18 cellular contexts compared by ENCODE assay signal in the genomic region with DNA sequence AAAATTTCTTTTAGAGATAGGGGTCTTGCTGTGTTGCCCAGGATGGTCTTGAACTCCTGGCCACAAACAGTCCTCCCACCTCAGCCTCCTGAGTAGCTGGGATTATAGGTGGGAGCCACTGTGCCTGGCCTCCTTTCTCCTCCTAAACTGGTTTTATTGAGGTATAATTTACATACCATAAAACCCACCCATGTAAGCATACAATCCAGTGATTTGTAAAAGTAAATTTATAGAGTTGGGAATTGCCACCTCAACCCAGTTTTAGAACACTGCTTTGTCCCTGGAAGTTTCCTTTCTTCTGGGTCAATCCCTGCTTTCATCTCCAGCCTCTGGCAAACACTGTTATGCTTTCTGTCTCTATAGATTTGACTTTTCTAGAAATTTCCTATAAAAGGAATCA.
"Had no signal": no experiment of that assay in that cellular context is flagged by ENCODE, and none has a peak within 500 bp of the region (broad histone marks: within the 10 kb centered on the region; RNA-seq: fewer than 3 reads in every experiment).

No MANE protein-coding gene starts in this region.

- H3K4me3 ChIP-seq: coronary artery, dorsolateral prefrontal cortex, esophagus muscularis mucosa, gastroesophageal sphincter, heart left ventricle, left lung, lower lobe of right lung had no signal

- H3K27me3 ChIP-seq: dorsolateral prefrontal cortex, esophagus muscularis mucosa, foreskin keratinocyte, gastroesophageal sphincter, heart left ventricle, left lung had no signal

- H3K36me3 ChIP-seq: esophagus muscularis mucosa, heart left ventricle, left lung, lower lobe of right lung had no signal

- H3K9me3 ChIP-seq: esophagus muscularis mucosa, gastroesophageal sphincter, heart left ventricle, left lung, lower lobe of right lung had no signal

- H3K27ac ChIP-seq: coronary artery, dorsolateral prefrontal cortex, esophagus muscularis mucosa, foreskin keratinocyte, gastroesophageal sphincter, heart left ventricle, left lung, lower lobe of right lung had no signal

- ATAC-seq: foreskin keratinocyte, gastroesophageal sphincter, heart left ventricle, left lung, left ventricle myocardium superior, lower lobe of right lung had no signal

- DNase-seq: cerebellar nuclear complex; dermis blood vessel endothelial cell; dorsolateral prefrontal cortex; effector CD4-positive, alpha-beta T cell; effector memory CD4-positive, alpha-beta T cell; foreskin keratinocyte; heart left ventricle; hippocampal formation; kidney; kidney glomerular epithelial cell; left lung; left ventricle myocardium superior; lower lobe of right lung; mesenchymal stem cell; naive B cell had no signal

- H3K4me1 ChIP-seq: esophagus muscularis mucosa, gastroesophageal sphincter, left lung, lower lobe of right lung had no signal
